ENCODE assay signal across 8 cellular contexts in genomic region chr22:19224557-19224956, GRCh38.
"Had no signal": no experiment of that assay in that cellular context is flagged by ENCODE, and none has a peak within 500 bp of the region (broad histone marks: within the 10 kb centered on the region; RNA-seq: fewer than 3 reads in every experiment).

No MANE protein-coding gene starts in this region.

- ATAC-seq: GM12878 had no signal

- FAIRE-seq: G401.6, GM12878, GM12891, GM12892, GM18507, GM19239 had no signal

- H3K4me3 ChIP-seq: GM12878 had no signal

- DNase-seq: GDM1, GF-D8 had no signal
